In genomic region chr2:130759906-130760753, GRCh38 we compare ENCODE assay signal across 15 cellular contexts. TPM values are rescaled to one million over a fixed set of nuclear protein-coding genes. Genes with fewer than 3 reads are reported as not detected.
DNase-seq lines count a peak whose midpoint lies in the region; ATAC-seq lines count a peak whose summit lies in the region.
"Had no signal": no experiment of that assay in that cellular context is flagged by ENCODE, and none has a peak within 500 bp of the region (broad histone marks: within the 10 kb centered on the region; RNA-seq: fewer than 3 reads in every experiment).

No MANE protein-coding gene starts in this region.

- H3K4me1 Mint-ChIP-seq in effector memory CD8-positive, alpha-beta T cell (ENCODE audit: low read depth in 2 of 2), result peaks cover 0 to 9% of the 10 kb centered on the region in 2 donors
- H3K4me1 Mint-ChIP-seq: nephron had no signal

- no peak overlapping the region for H3K9ac ChIP-seq in neuronal stem cell (ENCODE audit: low read depth, low read length, poor library complexity)

- H3K9me3 ChIP-seq in neuronal stem cell (replicated peaks in 1 of 2; ENCODE audit: control insufficient read depth in 2 of 2, insufficient read depth in 1 of 2, low read depth in 1 of 2, low read length in 2 of 2), result no peaks in the 10 kb centered on the region

- H3K27ac ChIP-seq in neuronal stem cell (replicated peaks; ENCODE audit: low read length), result no peak overlapping the region
- H3K27ac ChIP-seq: 22Rv1 had no signal

- DNase-seq in DMS53 (lab: John Stamatoyannopoulos, UW) (peak; percentile 18), DMS53 treated with DMSO at 0.1 percent for 48 hours (lab: John Stamatoyannopoulos, UW; ENCODE audit: unreplicated experiment) (no peak), NCI-H1694 (lab: John Stamatoyannopoulos, UW) (peak; percentile 61), SW480 (ENCODE audit: low spot score) (peak; percentile 17), neuronal stem cell (ENCODE audit: low spot score) (no peak)
- no peak for DNase-seq in effector memory CD8-positive, alpha-beta T cell
- DNase-seq in activated CD4-positive, CD25-positive, alpha-beta regulatory T cell treated with anti-CD3 and anti-CD28 coated beads, Interleukin-2, amount 50 U/mL, for 72 hours, result no peak
- DNase-seq: activated CD4-positive, alpha-beta T cell treated with anti-CD3 and anti-CD28 coated beads for 1 hour; activated effector memory CD4-positive, alpha-beta T cell treated with anti-CD3 and anti-CD28 coated beads, Interleukin-2, amount 50 U/mL, for 16 hours; SIG-M5 had no signal

- H2BK15ac ChIP-seq in neuronal stem cell (ENCODE audit: low read length), result no peak overlapping the region

- no peak overlapping the region for H2AK5ac ChIP-seq in neuronal stem cell (ENCODE audit: low read depth, low read length)

- no peak for ATAC-seq in GM21360 (IDR thresholded peaks at IDR 0.05; ENCODE audit: unreplicated experiment)
- no peak for ATAC-seq in effector memory CD8-positive, alpha-beta T cell (replicated peaks)
- ATAC-seq: stimulated activated memory B cell treated with anti-CD40 and anti-IgM and Interleukin-4, amounts not matched to agents 10 μg/mL and 1 μg/mL and 100 μg/mL, for 72 hours had no signal

- H3K36me3 Mint-ChIP-seq in effector memory CD8-positive, alpha-beta T cell (ENCODE audit: insufficient read depth), result peaks cover 2% of the 10 kb centered on the region
- H3K36me3 Mint-ChIP-seq: stimulated activated memory B cell treated with anti-CD40 and anti-IgM and Interleukin-4, amounts not matched to agents 10 μg/mL and 1 μg/mL and 100 μg/mL, for 72 hours had no signal

- H2BK12ac ChIP-seq in neuronal stem cell (ENCODE audit: low read length), result no peak overlapping the region

- no peak overlapping the region for H2AFZ ChIP-seq in neuronal stem cell (ENCODE audit: low read length)

- no peaks in the 10 kb centered on the region for H3K36me3 ChIP-seq in neuronal stem cell (replicated peaks in 1 of 2; ENCODE audit: control insufficient read depth in 2 of 2, insufficient read depth in 2 of 2, low read length in 2 of 2)

- H3K9me3 Mint-ChIP-seq in effector memory CD8-positive, alpha-beta T cell, result no peaks in the 10 kb centered on the region
- H3K9me3 Mint-ChIP-seq: nephron; stimulated activated memory B cell treated with anti-CD40 and anti-IgM and Interleukin-4, amounts not matched to agents 10 μg/mL and 1 μg/mL and 100 μg/mL, for 72 hours had no signal

- peaks cover 45 to 74% of the 10 kb centered on the region in 2 donors for H3K27me3 Mint-ChIP-seq in effector memory CD8-positive, alpha-beta T cell

- H3K27ac Mint-ChIP-seq in effector memory CD8-positive, alpha-beta T cell, result no peak overlapping the region
- H3K27ac Mint-ChIP-seq: nephron; stimulated activated memory B cell treated with anti-CD40 and anti-IgM and Interleukin-4, amounts not matched to agents 10 μg/mL and 1 μg/mL and 100 μg/mL, for 72 hours had no signal

- peaks cover 0 to 6% of the 10 kb centered on the region in 2 donors for H3K4me1 ChIP-seq in neuronal stem cell (ENCODE audit: control insufficient read depth in 2 of 2, insufficient read depth in 1 of 2, low read depth in 1 of 2, low read length in 2 of 2)

- H3K23ac ChIP-seq in neuronal stem cell (ENCODE audit: low read depth, low read length, poor library complexity), result peak overlapping the region; percentile 13

- no peak overlapping the region for H3K4me3 Mint-ChIP-seq in effector memory CD8-positive, alpha-beta T cell
- H3K4me3 Mint-ChIP-seq: nephron; stimulated activated memory B cell treated with anti-CD40 and anti-IgM and Interleukin-4, amounts not matched to agents 10 μg/mL and 1 μg/mL and 100 μg/mL, for 72 hours had no signal

- no peak overlapping the region for H2BK5ac ChIP-seq in neuronal stem cell (ENCODE audit: low read length)

- peaks cover 3 to 31% (median 23%) of the 10 kb centered on the region in 3 experiments for H3K27me3 ChIP-seq in neuronal stem cell (ENCODE audit: control insufficient read depth in 3 of 3, insufficient read depth in 3 of 3, low read depth in 1 of 3, low read length in 3 of 3)

- WGBS in neuronal stem cell (ENCODE audit: extremely low coverage in 2 of 2, insufficient read length in 2 of 2, insufficient replicate concordance in 1 of 2), 2 donors, result no CpG with 5 or more reads among the region's 10 CpGs

- peak overlapping the region; percentile 43 for H3K14ac ChIP-seq in neuronal stem cell (ENCODE audit: low read length)

- no peak overlapping the region for H3K4me2 ChIP-seq in neuronal stem cell (ENCODE audit: insufficient read depth, low read length, poor library complexity, severe bottlenecking)

- H4K91ac ChIP-seq in neuronal stem cell (ENCODE audit: low read depth, low read length, poor library complexity), result no peak overlapping the region

- no peak overlapping the region for H2BK120ac ChIP-seq in neuronal stem cell (ENCODE audit: low read depth, low read length)

- no peak overlapping the region for H3K4me3 ChIP-seq in neuronal stem cell (ENCODE audit: low read length in 2 of 2)

- no peak overlapping the region for H4K8ac ChIP-seq in neuronal stem cell (ENCODE audit: low read depth, low read length)

- no peaks in the 10 kb centered on the region for H3K79me1 ChIP-seq in neuronal stem cell (ENCODE audit: low read depth, low read length)

- H3K18ac ChIP-seq in neuronal stem cell (ENCODE audit: low read length), result no peak overlapping the region

- no peak overlapping the region for H3K4ac ChIP-seq in neuronal stem cell (ENCODE audit: low read length)

RNA-seq across cellular contexts. Expression of gene AMER3, which starts 4.8 kb away (rescaled TPM):
- polyA plus RNA-seq in neuronal stem cell (2013, experiment 1 of 2), result 0.01 TPM
- polyA plus RNA-seq in neuronal stem cell (2013, experiment 2 of 2), result not detected
- polyA plus RNA-seq: keratinocyte had no signal

RNA-seq across cellular contexts. Expression of gene GPR148, which starts 31.3 kb away (rescaled TPM):
- not detected for polyA plus RNA-seq in neuronal stem cell (2013, experiment 1 of 2)
- not detected for polyA plus RNA-seq in neuronal stem cell (2013, experiment 2 of 2)
- polyA plus RNA-seq: keratinocyte had no signal

Comparison
In these comparisons a context has a peak if more than half of its experiments do, and no peak if none do; other contexts are left out.
1. DNase-seq: peak in DMS53 (single experiment), NCI-H1694 (single experiment) and SW480 (single experiment); none in DMS53 treated with DMSO at 0.1 percent for 48 hours (single experiment), neuronal stem cell (single experiment), effector memory CD8-positive, alpha-beta T cell (0 of 3) and activated CD4-positive, CD25-positive, alpha-beta regulatory T cell treated with anti-CD3 and anti-CD28 coated beads, Interleukin-2, amount 50 U/mL, for 72 hours (single experiment).